In genomic region chr5:159536166-159536565, GRCh38 we compare ENCODE assay signal across 25 cellular contexts.
"Had no signal": no experiment of that assay in that cellular context is flagged by ENCODE, and none has a peak within 500 bp of the region (broad histone marks: within the 10 kb centered on the region; RNA-seq: fewer than 3 reads in every experiment).

No MANE protein-coding gene starts in this region.

- H3K27me3 Mint-ChIP-seq: dendritic cell treated with granulocyte-macrophage colony-stimulating factor and Interleukin-4, amounts not matched to agents 40 ng/mL and 50 ng/mL, for 4 days had no signal

- H3K27ac Mint-ChIP-seq: dendritic cell treated with granulocyte-macrophage colony-stimulating factor and Interleukin-4, amounts not matched to agents 40 ng/mL and 50 ng/mL, for 4 days; effector memory CD8-positive, alpha-beta T cell; endodermal cell had no signal

- H3K4me3 Mint-ChIP-seq: dendritic cell treated with granulocyte-macrophage colony-stimulating factor and Interleukin-4, amounts not matched to agents 40 ng/mL and 50 ng/mL, for 4 days; effector memory CD8-positive, alpha-beta T cell; endodermal cell had no signal

- ATAC-seq: effector memory CD8-positive, alpha-beta T cell; esophagus mucosa; foreskin keratinocyte; gastrocnemius medialis; gastroesophageal sphincter; heart left ventricle; heart right ventricle had no signal

- H3K4me1 Mint-ChIP-seq: endodermal cell had no signal

- H3K9me3 Mint-ChIP-seq: dendritic cell treated with granulocyte-macrophage colony-stimulating factor and Interleukin-4, amounts not matched to agents 40 ng/mL and 50 ng/mL, for 4 days; effector memory CD8-positive, alpha-beta T cell had no signal

- DNase-seq: colonic mucosa; cortex of kidney; dermis blood vessel endothelial cell; dorsolateral prefrontal cortex; effector CD4-positive, alpha-beta T cell; effector CD8-positive, alpha-beta T cell; effector memory CD4-positive, alpha-beta T cell; effector memory CD8-positive, alpha-beta T cell; endodermal cell; erythroblast; esophagus squamous epithelium; foreskin fibroblast; foreskin keratinocyte; gastrocnemius medialis; glutamatergic neuron; head of caudate nucleus; heart left ventricle; heart right ventricle; hippocampal formation had no signal

- FAIRE-seq: endometrium, endothelial cell of umbilical vein, frontal cortex had no signal
